8 cellular contexts compared by ENCODE assay signal in genomic region chr21:28745131-28746055, GRCh38.
DNase-seq lines count a peak whose midpoint lies in the region; ATAC-seq and TF ChIP-seq lines count a peak whose summit lies in the region.

No MANE protein-coding gene starts in this region.

- no peak overlapping the region for H2AK5ac ChIP-seq in trophoblast cell (ENCODE audit: low read length)

- TF ChIP-seq CTCF in GM10248 (IDR thresholded peaks at IDR 0.05; ENCODE audit: control extremely low read depth, extremely low read depth, low read depth, missing control alignments) (peak; percentile 81), tibial nerve (IDR thresholded peaks at IDR 0.05) (peak; percentile 83 to 96 (median 96))

- no peaks in the 10 kb centered on the region for H3K79me2 ChIP-seq in trophoblast cell (ENCODE audit: control insufficient read depth, insufficient read depth, low read length, poor library complexity)

- CTCF ChIA-PET in GM10248 (lab: Yijun Ruan, JAX): interaction anchor here (0.7 to 3.5 kb wide), 77 partner anchors 9 to 1990 kb away, joined by 3 to 88 read pairs (median 4); partner anchors contain the start of gene ADAMTS1

- no peak overlapping the region for H2BK5ac ChIP-seq in trophoblast cell (ENCODE audit: low read depth, low read length, poor library complexity)

- H3K23ac ChIP-seq in trophoblast cell (ENCODE audit: low read length): no peak overlapping the region

- no peak overlapping the region for H3K18ac ChIP-seq in trophoblast cell (ENCODE audit: low read length)

- peak overlapping the region; percentile 32 for H4K8ac ChIP-seq in trophoblast cell (ENCODE audit: low read depth, low read length)

- no peak overlapping the region for H4K12ac ChIP-seq in trophoblast cell (ENCODE audit: low read depth, low read length)

- intact Hi-C loops in Right ventricle myocardium superior (cut with DNase I): loop anchor here (5.0 to 10.0 kb wide), 2 partner anchors 49 to 1898 kb away; partner anchors contain the start of gene ADAMTS1

- peak; percentile 86 for ATAC-seq in HG02610 (IDR thresholded peaks at IDR 0.05; ENCODE audit: unreplicated experiment)
- ATAC-seq in SK-N-SH treated with all-trans-retinoic acid at 6 μM for 48 hours: peak; percentile 90
- peak; percentile 94 for ATAC-seq in Right ventricle myocardium superior (ENCODE audit: poor library complexity)

- no peak for TF ChIP-seq POLR2A in tibial nerve (IDR thresholded peaks at IDR 0.05)

- H3K27me3 ChIP-seq in trophoblast cell (ENCODE audit: insufficient read depth, low read length): no peaks in the 10 kb centered on the region
- H3K27me3 ChIP-seq in tibial nerve: no peaks in the 10 kb centered on the region

- peak in 1 of 2 donors; percentile 31 for TF ChIP-seq EP300 in tibial nerve (IDR thresholded peaks at IDR 0.05)

- H2AFZ ChIP-seq in trophoblast cell (ENCODE audit: insufficient read depth, low read length, poor library complexity): no peak overlapping the region

- WGBS in trophoblast cell (ENCODE audit: extremely low coverage, insufficient coverage, insufficient read length): no CpG with 5 or more reads among the region's 16 CpGs
- WGBS in tibial nerve, 2 donors: 0 to 3% methylated on average over 16 of the region's 16 CpGs

- H3K36me3 ChIP-seq in trophoblast cell (ENCODE audit: control insufficient read depth in 1 of 2, insufficient read depth in 2 of 2, low read length in 2 of 2) (no peaks in the 10 kb centered on the region), tibial nerve (no peaks in the 10 kb centered on the region)

- H3K4me2 ChIP-seq in trophoblast cell (ENCODE audit: low read length): peak overlapping the region; percentile 53

- POLR2A ChIA-PET in GM10248 (lab: Yijun Ruan, JAX): no interaction called here

- no peaks in the 10 kb centered on the region for H3K4me1 ChIP-seq in trophoblast cell (ENCODE audit: control insufficient read depth in 1 of 2, insufficient read depth in 2 of 2, low read length in 2 of 2)
- H3K4me1 ChIP-seq in tibial nerve: peaks cover 0 to 18% (median 7%) of the 10 kb centered on the region in 4 donors

- no peak overlapping the region for H3K14ac ChIP-seq in trophoblast cell (ENCODE audit: low read length)

- no peak overlapping the region for H4K91ac ChIP-seq in trophoblast cell (ENCODE audit: low read depth, low read length)

- H3K9me3 ChIP-seq in trophoblast cell (ENCODE audit: insufficient read depth, low read depth, low read length) (no peaks in the 10 kb centered on the region), tibial nerve (no peaks in the 10 kb centered on the region)

- DNase-seq in GM10248 (ENCODE audit: extremely low spot score): peak; percentile 54
- DNase-seq in NCI-H1048 (lab: John Stamatoyannopoulos, UW): peak; percentile 53
- peak; percentile 23 for DNase-seq in activated naive CD8-positive, alpha-beta T cell treated with anti-CD3 and anti-CD28 coated beads, Interleukin-2, amount 50 U/mL, for 16 hours (ENCODE audit: low read depth, low spot score)
- DNase-seq in Right ventricle myocardium superior: peak; percentile 70
- DNase-seq in trophoblast cell: peak; percentile 77 to 93
- peak; percentile 47 to 74 for DNase-seq in tibial nerve (ENCODE audit: low spot score in 2 of 2)

- H2BK12ac ChIP-seq in trophoblast cell (ENCODE audit: low read length): no peak overlapping the region

- peak overlapping the region; percentile 4 for H2BK120ac ChIP-seq in trophoblast cell (ENCODE audit: insufficient read depth, low read length, poor library complexity)

- H3K4ac ChIP-seq in trophoblast cell (ENCODE audit: low read depth, low read length): no peak overlapping the region

- no peak overlapping the region for H3K9ac ChIP-seq in trophoblast cell (ENCODE audit: low read length)

- no peak overlapping the region for H3K4me3 ChIP-seq in trophoblast cell (ENCODE audit: low read depth, low read length)
- H3K4me3 ChIP-seq in tibial nerve: peak overlapping the region; percentile 34 to 69 (median 50)

- H3K27ac ChIP-seq in trophoblast cell (ENCODE audit: low read depth, low read length) (no peak overlapping the region), tibial nerve (peak overlapping the region; percentile 66 to 90 (median 87))

- H3K79me1 ChIP-seq in trophoblast cell (ENCODE audit: low read length): peaks cover 2% of the 10 kb centered on the region

TF ChIP-seq in SK-N-SH treated with all-trans-retinoic acid at 6 μM for 48 hours, 23 proteins besides CTCF, POLR2A, EP300 and RAD21 (continues in another document):
- TF ChIP-seq OSR1 (CRISPR knock-in tag; IDR thresholded peaks at IDR 0.05) (no peak), PATZ1 (CRISPR knock-in tag; IDR thresholded peaks at IDR 0.05; ENCODE audit: borderline replicate concordance) (no peak), TSHZ2 (CRISPR knock-in tag; IDR thresholded peaks at IDR 0.05) (no peak), CSRNP3 (CRISPR knock-in tag; IDR thresholded peaks at IDR 0.05) (no peak), CREB5 (CRISPR knock-in tag; IDR thresholded peaks at IDR 0.05; ENCODE audit: low read depth) (no peak), TCF4 (CRISPR knock-in tag; IDR thresholded peaks at IDR 0.05; ENCODE audit: borderline replicate concordance) (no peak)

Comparison
In these comparisons a context has a peak if more than half of its experiments do, and no peak if none do; other contexts are left out.
1. DNase-seq: peak in every context shown above with its lines; median percentile 85 in trophoblast cell; 70 in Right ventricle myocardium superior; 60 in tibial nerve; 54 in GM10248; 53 in NCI-H1048; 23 in activated naive CD8-positive, alpha-beta T cell treated with anti-CD3 and anti-CD28 coated beads, Interleukin-2, amount 50 U/mL, for 16 hours.